8 cellular contexts compared by ENCODE assay signal in genomic region chr1:53957231-53957818, GRCh38. TPM values are rescaled to one million over a fixed set of nuclear protein-coding genes. Genes with fewer than 3 reads are reported as not detected.
DNase-seq lines count a peak whose midpoint lies in the region; ATAC-seq and TF ChIP-seq lines count a peak whose summit lies in the region.

No MANE protein-coding gene starts in this region.

- ATAC-seq in activated naive CD4-positive, alpha-beta T cell treated with anti-CD3 and anti-CD28 coated beads, Interleukin-2, amount 50 U/mL, for 72 hours, result no peak
- ATAC-seq in upper lobe of left lung (ENCODE audit: low FRiP score in 2 of 2) (peak in 1 of 2 donors; percentile 50), GM21825 (IDR thresholded peaks at IDR 0.05; ENCODE audit: unreplicated experiment) (no peak)

- WGBS in upper lobe of left lung, 2 donors, result 43 to 63% methylated on average over 3 of the region's 3 CpGs

- H3K9me3 Mint-ChIP-seq in activated naive CD4-positive, alpha-beta T cell treated with anti-CD3 and anti-CD28 coated beads, Interleukin-2, amount 50 U/mL, for 72 hours, result no peaks in the 10 kb centered on the region

- H3K9me3 ChIP-seq in SJSA1 (replicated peaks) (no peaks in the 10 kb centered on the region), upper lobe of left lung (no peaks in the 10 kb centered on the region)

- peaks cover 5 to 17% of the 10 kb centered on the region in 2 donors for H3K36me3 Mint-ChIP-seq in activated naive CD4-positive, alpha-beta T cell treated with anti-CD3 and anti-CD28 coated beads, Interleukin-2, amount 50 U/mL, for 72 hours

- no peak for TF ChIP-seq CTCF in upper lobe of left lung (IDR thresholded peaks at IDR 0.05)

- DNase-seq in activated naive CD4-positive, alpha-beta T cell treated with anti-CD3 and anti-CD28 coated beads, Interleukin-2, amount 50 U/mL, for 72 hours (ENCODE audit: low spot score in 2 of 2), result no peak
- no peak for DNase-seq in activated naive CD4-positive, alpha-beta T cell treated with anti-CD3 and anti-CD28 coated beads, Interleukin-2, amount 50 U/mL, for 16 hours
- DNase-seq in SJSA1 (ENCODE audit: low read depth in 1 of 2, low spot score in 2 of 2), result peak; percentile 54 to 69
- DNase-seq in iPS-NIHi7 (ENCODE audit: extremely low spot score), result peak; percentile 57
- no peak for DNase-seq in upper lobe of left lung
- DNase-seq in RPMI8226, result no peak
- no peak for DNase-seq in hippocampal formation (lab: John Stamatoyannopoulos, UW)

- peak overlapping the region; percentile 48 to 65 for H3K27ac Mint-ChIP-seq in activated naive CD4-positive, alpha-beta T cell treated with anti-CD3 and anti-CD28 coated beads, Interleukin-2, amount 50 U/mL, for 72 hours

- H3K36me3 ChIP-seq in SJSA1, result peaks cover 89% of the 10 kb centered on the region
- H3K36me3 ChIP-seq in upper lobe of left lung, result peaks cover 5 to 61% (median 31%) of the 10 kb centered on the region in 4 donors

- TF ChIP-seq POLR2A in upper lobe of left lung (IDR thresholded peaks at IDR 0.05), result no peak

- no peak overlapping the region for H3K4me3 ChIP-seq in SJSA1
- H3K4me3 ChIP-seq in upper lobe of left lung, result no peak overlapping the region

- H3K27me3 ChIP-seq in SJSA1 (replicated peaks) (no peaks in the 10 kb centered on the region), upper lobe of left lung (no peaks in the 10 kb centered on the region)

- no peak for TF ChIP-seq EP300 in upper lobe of left lung (IDR thresholded peaks at IDR 0.05)

- H3K4me1 ChIP-seq in SJSA1 (replicated peaks), result peaks cover 16% of the 10 kb centered on the region
- H3K4me1 ChIP-seq in upper lobe of left lung, result peaks cover 2 to 16% (median 13%) of the 10 kb centered on the region in 4 donors

- H3K27ac ChIP-seq in SJSA1, result peak overlapping the region; percentile 85
- peak overlapping the region; percentile 46 to 71 (median 48) for H3K27ac ChIP-seq in upper lobe of left lung

RNA-seq across cellular contexts. Expression of gene LRRC42, which starts 11.2 kb away (rescaled TPM):
- 10 to 100 TPM; 31.6 to 35.8 TPM for total RNA-seq in activated naive CD4-positive, alpha-beta T cell treated with anti-CD3 and anti-CD28 coated beads, Interleukin-2, amount 50 U/mL, for 72 hours
- total RNA-seq in SJSA1 (2014; rRNA removed; shearing (Covaris generic)), result 39.9 and 46.7 TPM in 2 replicates
- 10 to 100 TPM; 13.2 to 26.6 (median 17.6) TPM for total RNA-seq in upper lobe of left lung

RNA-seq across cellular contexts. Expression of gene IFT25, which starts 11.8 kb away (rescaled TPM):
- total RNA-seq in activated naive CD4-positive, alpha-beta T cell treated with anti-CD3 and anti-CD28 coated beads, Interleukin-2, amount 50 U/mL, for 72 hours, result 10 to 100 TPM; 61.3 to 73.0 TPM
- 61.5 and 81.6 TPM in 2 replicates for total RNA-seq in SJSA1 (2014; rRNA removed; shearing (Covaris generic))
- 10 to 100 TPM; 11.1 to 35.5 (median 15.8) TPM for total RNA-seq in upper lobe of left lung

Comparison
In these comparisons a context has a peak if more than half of its experiments do, and no peak if none do; other contexts are left out.
1. DNase-seq: peak in SJSA1 (2 of 2) and iPS-NIHi7 (single experiment); none in activated naive CD4-positive, alpha-beta T cell treated with anti-CD3 and anti-CD28 coated beads, Interleukin-2, amount 50 U/mL, for 72 hours (0 of 2), activated naive CD4-positive, alpha-beta T cell treated with anti-CD3 and anti-CD28 coated beads, Interleukin-2, amount 50 U/mL, for 16 hours (single experiment), upper lobe of left lung (0 of 2), RPMI8226 (single experiment) and hippocampal formation (0 of 2).